ENCODE assay signal across 1 cellular context in the genomic region with DNA sequence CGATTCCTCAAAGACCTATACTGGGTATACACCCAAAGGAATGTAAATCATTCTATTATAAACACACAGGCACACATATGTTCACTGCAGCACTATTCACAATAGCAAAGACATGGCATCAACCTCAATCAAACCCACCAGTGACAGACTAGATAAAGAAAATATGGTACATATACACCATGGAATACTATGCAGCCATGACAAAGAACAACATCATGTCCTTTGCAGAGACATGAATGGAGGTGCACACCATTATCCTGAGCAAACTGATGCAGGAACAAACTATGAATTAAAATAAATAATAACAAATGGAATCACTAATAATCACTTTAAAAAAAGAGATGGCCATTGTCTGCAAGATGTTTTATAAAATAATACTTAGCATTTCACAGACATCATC.
TF ChIP-seq lines count a peak whose summit lies in the region.

No MANE protein-coding gene starts in this region.

TF ChIP-seq in HEK293, 187 proteins besides CTCF, POLR2A, EP300 and RAD21 (continued from another document):
- TF ChIP-seq, protein P1, sequence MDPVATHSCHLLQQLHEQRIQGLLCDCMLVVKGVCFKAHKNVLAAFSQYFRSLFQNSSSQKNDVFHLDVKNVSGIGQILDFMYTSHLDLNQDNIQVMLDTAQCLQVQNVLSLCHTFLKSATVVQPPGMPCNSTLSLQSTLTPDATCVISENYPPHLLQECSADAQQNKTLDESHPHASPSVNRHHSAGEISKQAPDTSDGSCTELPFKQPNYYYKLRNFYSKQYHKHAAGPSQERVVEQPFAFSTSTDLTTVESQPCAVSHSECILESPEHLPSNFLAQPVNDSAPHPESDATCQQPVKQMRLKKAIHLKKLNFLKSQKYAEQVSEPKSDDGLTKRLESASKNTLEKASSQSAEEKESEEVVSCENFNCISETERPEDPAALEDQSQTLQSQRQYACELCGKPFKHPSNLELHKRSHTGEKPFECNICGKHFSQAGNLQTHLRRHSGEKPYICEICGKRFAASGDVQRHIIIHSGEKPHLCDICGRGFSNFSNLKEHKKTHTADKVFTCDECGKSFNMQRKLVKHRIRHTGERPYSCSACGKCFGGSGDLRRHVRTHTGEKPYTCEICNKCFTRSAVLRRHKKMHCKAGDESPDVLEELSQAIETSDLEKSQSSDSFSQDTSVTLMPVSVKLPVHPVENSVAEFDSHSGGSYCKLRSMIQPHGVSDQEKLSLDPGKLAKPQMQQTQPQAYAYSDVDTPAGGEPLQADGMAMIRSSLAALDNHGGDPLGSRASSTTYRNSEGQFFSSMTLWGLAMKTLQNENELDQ (tag by site-specific recombination; IDR thresholded peaks at IDR 0.05; ENCODE audit: low read depth) = no peak
- TF ChIP-seq ZNF391 (tag by site-specific recombination; IDR thresholded peaks at IDR 0.05; ENCODE audit: borderline replicate concordance, low read depth) (no peak), ZNF600 (tag by site-specific recombination; IDR thresholded peaks at IDR 0.05) (no peak)
